2 cellular contexts compared by ENCODE assay signal in the genomic region with DNA sequence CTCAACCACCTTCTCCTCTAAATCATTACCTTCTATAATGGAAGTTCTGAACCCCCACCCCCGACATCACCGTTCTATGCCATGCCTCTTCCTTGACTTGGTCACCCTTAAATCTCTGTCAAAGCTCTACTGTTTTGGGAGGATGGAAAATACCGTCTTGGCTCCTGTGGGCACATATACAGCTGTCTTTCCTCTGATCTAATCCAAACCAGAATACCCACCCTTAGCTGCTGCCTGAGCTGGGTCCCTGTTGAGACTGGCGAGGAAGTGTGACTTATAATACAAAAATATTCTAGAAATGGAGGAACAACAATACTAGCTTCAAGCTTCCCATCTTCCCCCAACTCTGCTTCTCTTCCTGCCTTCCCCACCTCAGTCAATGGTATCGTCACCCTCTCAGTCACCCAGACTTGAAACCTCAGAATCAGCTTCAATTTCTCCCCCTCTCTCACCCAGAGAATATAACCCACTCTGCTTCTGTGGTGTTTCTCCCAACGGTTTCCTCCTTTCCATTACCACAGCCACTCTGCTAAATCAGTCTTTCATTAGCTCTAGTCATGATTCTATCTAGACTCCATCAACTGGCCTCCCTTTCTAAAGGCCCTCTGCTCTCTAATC.
A peak's percentile ranks its signal among the peaks of the same experiment; 100 is the strongest.
TF ChIP-seq lines count a peak whose summit lies in the region.

No MANE protein-coding gene starts in this region.

TF ChIP-seq in GM12878, 131 proteins besides CTCF, POLR2A, EP300 and RAD21:
- TF ChIP-seq EED (IDR thresholded peaks at IDR 0.05; ENCODE audit: low read depth), result 0 out of 2 replicates have a peak, but pooled peaks have one; percentile 35
- TF ChIP-seq MLLT1 (IDR thresholded peaks at IDR 0.05), result 0 out of 2 replicates have a peak, but pooled peaks have one; percentile 29
- peak; percentile 5 to 46; a peak in 2 of 4 replicates for TF ChIP-seq IKZF2 (IDR thresholded peaks at IDR 0.05)
- TF ChIP-seq PAX8 (IDR thresholded peaks at IDR 0.05), result 0 out of 2 replicates have a peak, but pooled peaks have one; percentile 22
- TF ChIP-seq BMI1 (IDR thresholded peaks at IDR 0.05; ENCODE audit: borderline replicate concordance), result peak; percentile 12; the same call in 1 of the 2 replicates
- TF ChIP-seq STAT3 (IDR thresholded peaks at IDR 0.05; ENCODE audit: low read depth, low read length), result 0 out of 2 replicates have a peak, but pooled peaks have one; percentile 7
- TF ChIP-seq YY1 (IDR thresholded peaks at IDR 0.05; ENCODE audit: low read depth, low read length), result no peak
- TF ChIP-seq FOXM1 (IDR thresholded peaks at IDR 0.05; ENCODE audit: low read depth, low read length), result no peak
- peak; percentile 48; the same call in 1 of the 2 replicates for TF ChIP-seq RUNX3 (IDR thresholded peaks at IDR 0.05; ENCODE audit: low read length)
- TF ChIP-seq NR2C2 (IDR thresholded peaks at IDR 0.05; ENCODE audit: borderline replicate concordance, control insufficient read depth, insufficient read length, low read depth), result no peak
- 0 out of 2 replicates have a peak, but pooled peaks have one; percentile 20 for TF ChIP-seq NFIC (IDR thresholded peaks at IDR 0.05; ENCODE audit: low read depth, low read length)
- TF ChIP-seq NBN (IDR thresholded peaks at IDR 0.05), result no peak
- TF ChIP-seq CREB1 (IDR thresholded peaks at IDR 0.05; ENCODE audit: low read depth), result no peak
- TF ChIP-seq RELB (IDR thresholded peaks at IDR 0.05; ENCODE audit: low read depth), result peak; percentile 60; the same call in 1 of the 2 replicates
- TF ChIP-seq ZSCAN29 (IDR thresholded peaks at IDR 0.05), result 0 out of 2 replicates have a peak, but pooled peaks have one; percentile 20
- TF ChIP-seq IRF4 (IDR thresholded peaks at IDR 0.05; ENCODE audit: low read depth, low read length), result no peak
TF ChIP-seq in GM12878: peak in this region for 10.

TF ChIP-seq in WTC11, 78 proteins besides CTCF, POLR2A, EP300 and RAD21:
- no peak for TF ChIP-seq ZNF671 (CRISPR knock-in tag; IDR thresholded peaks at IDR 0.05)
- no peak for TF ChIP-seq HMGA2 (CRISPR knock-in tag; IDR thresholded peaks at IDR 0.05)
- TF ChIP-seq, protein P1, sequence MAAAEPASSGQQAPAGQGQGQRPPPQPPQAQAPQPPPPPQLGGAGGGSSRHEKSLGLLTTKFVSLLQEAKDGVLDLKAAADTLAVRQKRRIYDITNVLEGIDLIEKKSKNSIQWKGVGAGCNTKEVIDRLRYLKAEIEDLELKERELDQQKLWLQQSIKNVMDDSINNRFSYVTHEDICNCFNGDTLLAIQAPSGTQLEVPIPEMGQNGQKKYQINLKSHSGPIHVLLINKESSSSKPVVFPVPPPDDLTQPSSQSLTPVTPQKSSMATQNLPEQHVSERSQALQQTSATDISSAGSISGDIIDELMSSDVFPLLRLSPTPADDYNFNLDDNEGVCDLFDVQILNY (CRISPR knock-in tag; IDR thresholded peaks at IDR 0.05), result no peak
- no peak for TF ChIP-seq SOX15 (CRISPR knock-in tag; IDR thresholded peaks at IDR 0.05)
- no peak for TF ChIP-seq ATF1 (CRISPR knock-in tag; IDR thresholded peaks at IDR 0.05)
- TF ChIP-seq, protein P2, sequence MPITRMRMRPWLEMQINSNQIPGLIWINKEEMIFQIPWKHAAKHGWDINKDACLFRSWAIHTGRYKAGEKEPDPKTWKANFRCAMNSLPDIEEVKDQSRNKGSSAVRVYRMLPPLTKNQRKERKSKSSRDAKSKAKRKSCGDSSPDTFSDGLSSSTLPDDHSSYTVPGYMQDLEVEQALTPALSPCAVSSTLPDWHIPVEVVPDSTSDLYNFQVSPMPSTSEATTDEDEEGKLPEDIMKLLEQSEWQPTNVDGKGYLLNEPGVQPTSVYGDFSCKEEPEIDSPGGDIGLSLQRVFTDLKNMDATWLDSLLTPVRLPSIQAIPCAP (CRISPR knock-in tag; IDR thresholded peaks at IDR 0.05), result no peak
- TF ChIP-seq TEAD4 (CRISPR knock-in tag; IDR thresholded peaks at IDR 0.05), result no peak
- TF ChIP-seq ZNF263 (CRISPR knock-in tag; IDR thresholded peaks at IDR 0.05; ENCODE audit: low read depth), result no peak
- no peak for TF ChIP-seq STAT6 (CRISPR knock-in tag; conservative IDR thresholded peaks at IDR 0.05; ENCODE audit: low read depth)
- TF ChIP-seq, protein P3, sequence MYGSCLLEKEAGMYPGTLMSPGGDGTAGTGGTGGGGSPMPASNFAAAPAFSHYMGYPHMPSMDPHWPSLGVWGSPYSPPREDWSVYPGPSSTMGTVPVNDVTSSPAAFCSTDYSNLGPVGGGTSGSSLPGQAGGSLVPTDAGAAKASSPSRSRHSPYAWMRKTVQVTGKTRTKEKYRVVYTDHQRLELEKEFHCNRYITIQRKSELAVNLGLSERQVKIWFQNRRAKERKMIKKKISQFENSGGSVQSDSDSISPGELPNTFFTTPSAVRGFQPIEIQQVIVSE (CRISPR knock-in tag; IDR thresholded peaks at IDR 0.05; ENCODE audit: borderline replicate concordance), result no peak
